In the genomic region with DNA sequence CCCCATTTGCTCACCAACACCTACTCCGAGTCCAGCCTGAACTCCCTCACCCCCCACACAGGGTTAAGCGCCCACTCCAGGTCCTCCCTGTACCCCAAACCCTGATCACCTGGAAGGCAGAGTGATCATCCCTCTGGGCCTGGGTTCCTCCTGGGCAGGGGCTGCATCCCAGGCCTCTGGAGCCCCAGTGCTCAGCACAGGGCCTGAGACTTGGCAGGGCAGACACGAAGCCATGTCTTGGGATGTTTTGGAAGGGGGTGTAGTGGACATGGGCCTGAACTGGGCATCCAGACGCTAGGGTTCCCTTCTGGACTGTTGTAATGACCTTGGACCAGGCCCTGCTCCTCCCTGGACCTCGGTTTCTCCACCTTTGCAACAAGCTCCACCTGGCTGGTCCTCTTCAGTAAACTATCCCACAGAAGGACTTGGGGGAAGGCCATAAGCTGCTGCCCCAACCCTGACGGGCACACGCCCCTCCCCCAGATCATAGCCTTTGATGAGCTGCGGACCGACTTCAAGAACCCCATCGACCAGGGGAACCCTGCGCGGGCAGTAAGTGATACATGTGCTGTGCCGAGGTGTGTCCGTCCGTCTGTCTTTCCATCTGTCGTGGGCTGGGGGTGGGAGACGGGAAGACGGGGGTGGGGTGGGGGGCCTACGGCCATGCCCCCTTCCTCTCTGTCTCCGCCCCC, we compare ENCODE assay signal across 15 cellular contexts. TPM values are rescaled to one million over a fixed set of nuclear protein-coding genes. Genes with fewer than 3 reads are reported as not detected.
DNase-seq lines count a peak whose midpoint lies in the region; FAIRE-seq and TF ChIP-seq lines count a peak whose summit lies in the region.
"Had no signal": no experiment of that assay in that cellular context is flagged by ENCODE, and none has a peak within 500 bp of the region (broad histone marks: within the 10 kb centered on the region; RNA-seq: fewer than 3 reads in every experiment).

No MANE protein-coding gene starts in this region.

- H3K79me1 ChIP-seq in H1 (ENCODE audit: low read depth, low read length) = peaks cover 4% of the 10 kb centered on the region; the same call in 1 of the 2 replicates

- no peak for TF ChIP-seq POLR2A in H1 (IDR thresholded peaks at IDR 0.05; ENCODE audit: control extremely low read depth in 1 of 2, low read depth in 2 of 2, low read length in 2 of 2)
- peak in 1 of 3 donors; percentile 30 for TF ChIP-seq POLR2A in spleen (IDR thresholded peaks at IDR 0.05)

- CTCF ChIA-PET in H1 (lab: Charles Lee; ENCODE audit: partially characterized antibody) = interaction anchor here (0.6 to 5.2 kb wide), 26 partner anchors 9 to 1433 kb away, joined by 3 to 48 read pairs (median 4); partner anchors contain the start of genes RAB1B and TMEM151A

- 50% methylated on average over 16 of the region's 20 CpGs; no CpG with 5 or more reads in 1 of the 2 experiments for WGBS in H1 (ENCODE audit: extremely low coverage in 1 of 2, insufficient coverage in 1 of 2, insufficient read length in 1 of 2, insufficient replicate concordance in 2 of 2, low coverage in 1 of 2, low lambda C conversion rate in 2 of 2, missing lambda C conversion rate in 1 of 2), 2 experiments
- WGBS in spleen, 5 donors = 25 to 53% (median 29%) methylated on average over 8 to 20 of the region's 20 CpGs
- 14 to 25% (median 23%) methylated on average over 20 of the region's 20 CpGs for WGBS in small intestine, 3 donors

- no peak overlapping the region for H2BK20ac ChIP-seq in H1 (ENCODE audit: low read length)

- H4K5ac ChIP-seq in H1 (ENCODE audit: insufficient read length, low read depth, low read length) = no peak overlapping the region

- no peak overlapping the region for H3K4me3 Mint-ChIP-seq in T-helper 2 cell treated with Interferon-gamma antibody and Interleukin-4, amounts not matched to agents 5 μg/mL and 100 μg/mL, for 36 hours
- H3K4me3 Mint-ChIP-seq: nephron progenitor cell had no signal

- H4K8ac ChIP-seq in H1 (ENCODE audit: extremely low read depth, insufficient read depth, low read length) = peak overlapping the region; percentile 71; the same call in 1 of the 2 replicates

- H3K4me3 ChIP-seq in OCI-LY3 (ENCODE audit: low read length) (no peak overlapping the region), H1 (ENCODE audit: extremely low read depth in 1 of 4, insufficient read depth in 2 of 4, low read depth in 3 of 4, low read length in 4 of 4) (no peak overlapping the region), spleen (peak overlapping the region in 1 of 8 donors; percentile 39), small intestine (ENCODE audit: low read depth in 1 of 2, low read length in 2 of 2) (no peak overlapping the region)

- no peak overlapping the region for H3K23ac ChIP-seq in H1 (ENCODE audit: insufficient read length)

- no peak overlapping the region for H2BK5ac ChIP-seq in H1 (ENCODE audit: low read depth, low read length)

- no peaks in the 10 kb centered on the region for H3K9me3 Mint-ChIP-seq in T-helper 2 cell treated with Interferon-gamma antibody and Interleukin-4, amounts not matched to agents 5 μg/mL and 100 μg/mL, for 36 hours
- H3K9me3 Mint-ChIP-seq: nephron progenitor cell had no signal

- 0 out of 2 replicates have a peak overlapping the region, but pooled peaks have one; percentile 39 for H2BK12ac ChIP-seq in H1 (ENCODE audit: low read depth, low read length)

- peaks cover 3% of the 10 kb centered on the region; the same call in 1 of the 2 replicates for H4K20me1 ChIP-seq in OCI-LY3 (ENCODE audit: insufficient read depth, low read length)
- peaks cover 9 to 26% of the 10 kb centered on the region in 2 experiments for H4K20me1 ChIP-seq in H1 (replicated peaks in 1 of 2; ENCODE audit: control insufficient read depth in 1 of 2, insufficient read depth in 2 of 2, low read length in 2 of 2)

- no peaks in the 10 kb centered on the region for H3K36me3 Mint-ChIP-seq in T-helper 2 cell treated with Interferon-gamma antibody and Interleukin-4, amounts not matched to agents 5 μg/mL and 100 μg/mL, for 36 hours (ENCODE audit: low read depth)

- H3K18ac ChIP-seq in H1 (ENCODE audit: extremely low read depth, low read length) = no peak overlapping the region

- H3K4me1 Mint-ChIP-seq in T-helper 2 cell treated with Interferon-gamma antibody and Interleukin-4, amounts not matched to agents 5 μg/mL and 100 μg/mL, for 36 hours (ENCODE audit: low read depth) = peaks cover 9% of the 10 kb centered on the region

- intact Hi-C loops in spleen (cut with DNase I; ENCODE audit: low total_unique reads) = loop anchor here (5.0 kb wide), 1 partner anchor 60 kb away; no protein-coding TSS in a partner anchor

- no peak overlapping the region for H4K91ac ChIP-seq in H1 (replicated peaks; ENCODE audit: insufficient read length, low read length)

- no peak for FAIRE-seq in H1 (lab: Jason Lieb, UNC)
- no peak for FAIRE-seq in small intestine (lab: Jason Lieb, UNC)
- FAIRE-seq: A204.1, H54 had no signal

- H3K36me3 ChIP-seq in OCI-LY3 (replicated peaks; ENCODE audit: low read depth, low read length) (peaks cover 15% of the 10 kb centered on the region), H1 (ENCODE audit: control insufficient read depth in 2 of 4, insufficient read depth in 4 of 4, low read length in 3 of 4) (peaks cover 0 to 2% (median 0%) of the 10 kb centered on the region in 4 experiments; a peak in 1 of 8 replicates), spleen (peaks cover 0 to 30% (median 6%) of the 10 kb centered on the region in 6 donors), small intestine (ENCODE audit: control insufficient read depth in 2 of 2, insufficient read depth in 2 of 2, low read length in 2 of 2) (no peaks in the 10 kb centered on the region)

- no peak for DNase-seq in T-helper 2 cell treated with Interferon-gamma antibody and Interleukin-4, amounts not matched to agents 5 μg/mL and 100 μg/mL, for 36 hours (ENCODE audit: low spot score)
- DNase-seq in T-helper 2 cell (no peak), H1 (ENCODE audit: low read depth in 1 of 2, low spot score in 2 of 2) (no peak), spleen (peak; percentile 76), small intestine (no peak), UCSD-AML1 (lab: John Stamatoyannopoulos, UW; ENCODE audit: unreplicated experiment) (no peak), NCI-H69 (lab: John Stamatoyannopoulos, UW) (no peak)

- H3K4me2 ChIP-seq in OCI-LY3 (ENCODE audit: low read length) (0 out of 2 replicates have a peak overlapping the region, but pooled peaks have one; percentile 9), H1 (ENCODE audit: insufficient read depth in 1 of 2, low read depth in 2 of 2, low read length in 2 of 2) (peak overlapping the region in 1 of 2 experiments; percentile 53; a peak in 2 of 4 replicates)

- POLR2A ChIA-PET in H1 (lab: Charles Lee; ENCODE audit: partially characterized antibody) = interaction anchor here (0.7 to 7.9 kb wide), 12 partner anchors 8 to 82 kb away, joined by 3 to 125 read pairs (median 4); partner anchors contain the start of genes B4GAT1, BRMS1, RAB1B and TMEM151A

- H3K27me3 ChIP-seq in OCI-LY3 (ENCODE audit: low read depth, low read length) = no peaks in the 10 kb centered on the region
- H3K27me3 ChIP-seq in H1 (replicated peaks in 1 of 4; ENCODE audit: control insufficient read depth in 3 of 4, extremely low read depth in 1 of 4, insufficient read depth in 3 of 4, low read length in 3 of 4) = peaks cover 0 to 4% (median under 1%) of the 10 kb centered on the region in 4 experiments; a peak in 2 of 7 replicates
- peaks cover 0 to 17% (median 0%) of the 10 kb centered on the region in 7 donors for H3K27me3 ChIP-seq in spleen (replicated peaks in 1 of 7)
- no peaks in the 10 kb centered on the region for H3K27me3 ChIP-seq in small intestine (ENCODE audit: control insufficient read depth in 2 of 2, insufficient read depth in 2 of 2, low read length in 2 of 2)

- H3K4me1 ChIP-seq in OCI-LY3 (ENCODE audit: low read length) (peaks cover 37% of the 10 kb centered on the region), H1 (replicated peaks in 1 of 4; ENCODE audit: control insufficient read depth in 3 of 4, insufficient read depth in 4 of 4, low read length in 3 of 4) (peaks cover 0 to 17% (median 13%) of the 10 kb centered on the region in 4 experiments; a peak in 5 of 7 replicates), spleen (peaks cover 10 to 69% (median 30%) of the 10 kb centered on the region in 6 donors), small intestine (ENCODE audit: control insufficient read depth in 2 of 2, insufficient read depth in 1 of 2, low read depth in 1 of 2, low read length in 1 of 2) (peaks cover 0 to 1% of the 10 kb centered on the region in 2 donors)

- H3K4ac ChIP-seq in H1 (replicated peaks; ENCODE audit: insufficient read length, low read depth, low read length) = no peak overlapping the region

- H3K27ac ChIP-seq in OCI-LY3 (ENCODE audit: low read length) (no peak overlapping the region), H1 (ENCODE audit: low read depth, low read length) (no peak overlapping the region), spleen (peak overlapping the region in 2 of 8 donors; percentile 53 to 61), small intestine (ENCODE audit: low read depth in 1 of 2, low read length in 1 of 2) (no peak overlapping the region)

- no peak overlapping the region for H3K56ac ChIP-seq in H1 (replicated peaks; ENCODE audit: insufficient read length, low read depth, low read length)

- H2AFZ ChIP-seq in OCI-LY3 (ENCODE audit: low read depth, low read length) (no peak overlapping the region), H1 (ENCODE audit: low read length) (no peak overlapping the region)

- H2AK5ac ChIP-seq in H1 (ENCODE audit: low read depth, low read length) = no peak overlapping the region; the same call in 1 of the 2 replicates

- peaks cover 10% of the 10 kb centered on the region for H3K27me3 Mint-ChIP-seq in T-helper 2 cell treated with Interferon-gamma antibody and Interleukin-4, amounts not matched to agents 5 μg/mL and 100 μg/mL, for 36 hours (ENCODE audit: low read depth)

- TF ChIP-seq CTCF in OCI-LY3 (IDR thresholded peaks at IDR 0.05; ENCODE audit: low read depth, low read length) = no peak
- no peak for TF ChIP-seq CTCF in H1 (IDR thresholded peaks at IDR 0.05; ENCODE audit: control extremely low read depth in 1 of 3, insufficient read depth in 1 of 3, low read depth in 1 of 3, low read length in 3 of 3)
- TF ChIP-seq CTCF in spleen (IDR thresholded peaks at IDR 0.05 in 8 of 11, conservative IDR thresholded peaks at IDR 0.05 in 3 of 11) = no peak

- no peak for TF ChIP-seq EP300 in H1 (IDR thresholded peaks at IDR 0.05; ENCODE audit: borderline replicate concordance in 1 of 2, low read depth in 2 of 2, low read length in 2 of 2)

- H3K79me2 ChIP-seq in OCI-LY3 (ENCODE audit: low read length) (no peaks in the 10 kb centered on the region), H1 (ENCODE audit: control insufficient read depth in 1 of 2, insufficient read depth in 2 of 2, low read length in 2 of 2) (no peaks in the 10 kb centered on the region)

- H3K9ac ChIP-seq in OCI-LY3 (ENCODE audit: low read length) (no peak overlapping the region), H1 (replicated peaks in 1 of 4; ENCODE audit: extremely low read depth in 1 of 4, low read depth in 3 of 4, low read length in 3 of 4) (no peak overlapping the region; a peak in 1 of 7 replicates)

- H3K14ac ChIP-seq in H1 (ENCODE audit: insufficient read length) = no peak overlapping the region

- no peak overlapping the region for H2BK120ac ChIP-seq in H1 (replicated peaks; ENCODE audit: low read depth, low read length)

- no peak for TF ChIP-seq RAD21 in H1 (IDR thresholded peaks at IDR 0.05 in 1 of 2, conservative IDR thresholded peaks at IDR 0.05 in 1 of 2; ENCODE audit: low read depth in 2 of 2, low read length in 2 of 2)

- H3K23me2 ChIP-seq in H1 (ENCODE audit: low read depth, low read length) = peaks cover 4% of the 10 kb centered on the region; the same call in 1 of the 2 replicates

- no peak overlapping the region for H2BK15ac ChIP-seq in H1 (ENCODE audit: low read length)

- no peaks in the 10 kb centered on the region for H3K9me3 ChIP-seq in OCI-LY3 (ENCODE audit: insufficient read depth, low read length)
- no peaks in the 10 kb centered on the region for H3K9me3 ChIP-seq in H1 (ENCODE audit: insufficient read depth in 2 of 2, low read depth in 1 of 2, low read length in 1 of 2)
- no peaks in the 10 kb centered on the region for H3K9me3 ChIP-seq in spleen
- H3K9me3 ChIP-seq in small intestine (ENCODE audit: control insufficient read depth, low read depth) = no peaks in the 10 kb centered on the region

- peak overlapping the region; percentile 54 for H3K27ac Mint-ChIP-seq in T-helper 2 cell treated with Interferon-gamma antibody and Interleukin-4, amounts not matched to agents 5 μg/mL and 100 μg/mL, for 36 hours
- H3K27ac Mint-ChIP-seq: nephron progenitor cell had no signal

RNA-seq across cellular contexts. Expression of gene CNIH2, which starts 3.9 kb away (rescaled TPM):
- 15.8 and 17.0 TPM in 2 replicates for total RNA-seq in H1 (2021; fragmentation: NEBNext Ultra II Directional; extraction: Animal tissue kit (Norgen Biotek cat#: 25700))
- 11.6 and 12.5 TPM in 2 replicates for polyA plus RNA-seq in H1 (2011; rRNA removed)
- polyA plus RNA-seq in H1 (2011; cell fraction: cytosol; rRNA removed) = 5.5 TPM
- polyA plus RNA-seq in H1 (2011; cell fraction: nucleus; rRNA removed) = 13.1 TPM
- polyA plus RNA-seq in H1 (2012, experiment 1 of 2) = 11.7 to 18.1 TPM (median 16.2 TPM) in 4 replicates
- polyA plus RNA-seq in H1 (2012, experiment 2 of 2) = 12.4 TPM
- 12.7 TPM for polyA plus RNA-seq in H1 (2013, experiment 1 of 2)
- 13.4 TPM for polyA plus RNA-seq in H1 (2013, experiment 2 of 2)
- 8.5 and 9.1 TPM in 2 replicates for polyA minus RNA-seq in H1 (2011; rRNA and poly(A)+ RNA removed)
- 11.6 TPM for polyA minus RNA-seq in H1 (2011; cell fraction: cytosol; rRNA and poly(A)+ RNA removed)
- polyA minus RNA-seq in H1 (2011; cell fraction: nucleus; rRNA and poly(A)+ RNA removed) = 5.0 TPM
- total RNA-seq in spleen = 1 to 10 TPM in 3 of 7 donors, under 1 TPM in 2, not detected in 2; 0.40 to 1.9 (median 1.3) TPM
- under 1 TPM; 0.20 to 0.57 (median 0.26) TPM for polyA plus RNA-seq in spleen
- 1 to 10 TPM in 1 of 3 donors, under 1 TPM in 2; 0.81 to 1.1 (median 0.89) TPM for polyA plus RNA-seq in small intestine

RNA-seq across cellular contexts. Expression of gene YIF1A, which starts 7.0 kb away (rescaled TPM):
- 70.1 and 75.9 TPM in 2 replicates for total RNA-seq in H1 (2021; fragmentation: NEBNext Ultra II Directional; extraction: Animal tissue kit (Norgen Biotek cat#: 25700))
- polyA plus RNA-seq in H1 (2011; rRNA removed) (178 and 248 TPM in 2 replicates), spleen (10 to 100 TPM; 48.3 to 60.1 (median 49.3) TPM), small intestine (100 to 1,000 TPM; 127 to 144 (median 143) TPM)
- 106 TPM for polyA plus RNA-seq in H1 (2011; cell fraction: cytosol; rRNA removed)
- 184 TPM for polyA plus RNA-seq in H1 (2011; cell fraction: nucleus; rRNA removed)
- 50.7 to 118 TPM (median 101 TPM) in 4 replicates for polyA plus RNA-seq in H1 (2012, experiment 1 of 2)
- polyA plus RNA-seq in H1 (2012, experiment 2 of 2) = 274 TPM
- 179 TPM for polyA plus RNA-seq in H1 (2013, experiment 1 of 2)
- 193 TPM for polyA plus RNA-seq in H1 (2013, experiment 2 of 2)
- polyA minus RNA-seq in H1 (2011; rRNA and poly(A)+ RNA removed) = 96.9 and 101 TPM in 2 replicates
- 80.4 TPM for polyA minus RNA-seq in H1 (2011; cell fraction: cytosol; rRNA and poly(A)+ RNA removed)
- polyA minus RNA-seq in H1 (2011; cell fraction: nucleus; rRNA and poly(A)+ RNA removed) = 42.2 TPM
- total RNA-seq in spleen = 10 to 100 TPM; 34.7 to 50.4 (median 40.4) TPM

RNA-seq across cellular contexts. Expression of gene TMEM151A, which starts 9.8 kb away (rescaled TPM):
- 2.4 and 3.2 TPM in 2 replicates for total RNA-seq in H1 (2021; fragmentation: NEBNext Ultra II Directional; extraction: Animal tissue kit (Norgen Biotek cat#: 25700))
- polyA plus RNA-seq in H1 (2011; rRNA removed) = 3.2 and 4.5 TPM in 2 replicates
- polyA plus RNA-seq in H1 (2011; cell fraction: cytosol; rRNA removed) = 2.2 TPM
- 2.4 TPM for polyA plus RNA-seq in H1 (2011; cell fraction: nucleus; rRNA removed)
- polyA plus RNA-seq in H1 (2012, experiment 1 of 2) = 0.87 to 2.5 TPM (median 2.1 TPM) in 4 replicates
- 2.3 TPM for polyA plus RNA-seq in H1 (2012, experiment 2 of 2)
- polyA plus RNA-seq in H1 (2013, experiment 1 of 2) = 3.7 TPM
- polyA plus RNA-seq in H1 (2013, experiment 2 of 2) = 4.0 TPM
- polyA minus RNA-seq in H1 (2011; rRNA and poly(A)+ RNA removed) = 0.56 and 1.3 TPM in 2 replicates
- 1.8 TPM for polyA minus RNA-seq in H1 (2011; cell fraction: cytosol; rRNA and poly(A)+ RNA removed)
- 2.8 TPM for polyA minus RNA-seq in H1 (2011; cell fraction: nucleus; rRNA and poly(A)+ RNA removed)
- under 1 TPM in 1 of 7 donors, not detected in 6; 0.34 TPM for total RNA-seq in spleen
- polyA plus RNA-seq in spleen = under 1 TPM in 2 of 3 donors, not detected in 1; 0.02 TPM
- under 1 TPM in 2 of 3 donors, not detected in 1; 0.54 to 0.91 TPM for polyA plus RNA-seq in small intestine
- total RNA-seq: activated CD8-positive, alpha-beta memory T cell treated with anti-CD3 and anti-CD28 coated beads for 36 hours; MCF 10A; T-helper 1 cell treated with Interleukin-12 subunit alpha and Interleukin-12 subunit beta and Interleukin-4 antibody, amounts not matched to agents 30 ng/mL and 1 ng/mL, for 36 hours; ureter had no signal

RNA-seq across cellular contexts. Expression of gene RAB1B, which starts 13.5 kb away (rescaled TPM):
- total RNA-seq in H1 (2021; fragmentation: NEBNext Ultra II Directional; extraction: Animal tissue kit (Norgen Biotek cat#: 25700)) = 100 and 106 TPM in 2 replicates
- polyA plus RNA-seq in H1 (2011; rRNA removed) (217 and 306 TPM in 2 replicates), spleen (100 to 1,000 TPM in 1 of 3 donors, 10 to 100 TPM in 2; 66.8 to 150 (median 77.0) TPM), small intestine (100 to 1,000 TPM; 176 to 205 (median 182) TPM)
- polyA plus RNA-seq in H1 (2011; cell fraction: cytosol; rRNA removed) = 154 TPM
- polyA plus RNA-seq in H1 (2011; cell fraction: nucleus; rRNA removed) = 150 TPM
- polyA plus RNA-seq in H1 (2012, experiment 1 of 2) = 83.5 to 116 TPM (median 115 TPM) in 4 replicates
- 130 TPM for polyA plus RNA-seq in H1 (2012, experiment 2 of 2)
- 89.8 TPM for polyA plus RNA-seq in H1 (2013, experiment 1 of 2)
- 91.6 TPM for polyA plus RNA-seq in H1 (2013, experiment 2 of 2)
- 110 and 111 TPM in 2 replicates for polyA minus RNA-seq in H1 (2011; rRNA and poly(A)+ RNA removed)
- polyA minus RNA-seq in H1 (2011; cell fraction: cytosol; rRNA and poly(A)+ RNA removed) = 81.3 TPM
- 39.8 TPM for polyA minus RNA-seq in H1 (2011; cell fraction: nucleus; rRNA and poly(A)+ RNA removed)
- 100 to 1,000 TPM; 101 to 130 (median 123) TPM for total RNA-seq in spleen

RNA-seq across cellular contexts. Expression of gene KLC2, which starts 24.4 kb away (rescaled TPM):
- total RNA-seq in H1 (2021; fragmentation: NEBNext Ultra II Directional; extraction: Animal tissue kit (Norgen Biotek cat#: 25700)) = 41.8 and 42.5 TPM in 2 replicates
- polyA plus RNA-seq in H1 (2011; rRNA removed) = 17.3 and 28.6 TPM in 2 replicates
- 20.5 TPM for polyA plus RNA-seq in H1 (2011; cell fraction: cytosol; rRNA removed)
- 71.8 TPM for polyA plus RNA-seq in H1 (2011; cell fraction: nucleus; rRNA removed)
- polyA plus RNA-seq in H1 (2012, experiment 1 of 2) = 31.1 to 40.5 TPM (median 38.8 TPM) in 4 replicates
- polyA plus RNA-seq in H1 (2012, experiment 2 of 2) = 28.5 TPM
- 25.6 TPM for polyA plus RNA-seq in H1 (2013, experiment 1 of 2)
- 23.0 TPM for polyA plus RNA-seq in H1 (2013, experiment 2 of 2)
- polyA minus RNA-seq in H1 (2011; rRNA and poly(A)+ RNA removed) = 13.9 and 27.0 TPM in 2 replicates
- 20.8 TPM for polyA minus RNA-seq in H1 (2011; cell fraction: cytosol; rRNA and poly(A)+ RNA removed)
- 25.4 TPM for polyA minus RNA-seq in H1 (2011; cell fraction: nucleus; rRNA and poly(A)+ RNA removed)
- total RNA-seq in spleen = 10 to 100 TPM in 6 of 7 donors, 1 to 10 TPM in 1; 8.8 to 30.8 (median 18.3) TPM
- polyA plus RNA-seq in spleen = 10 to 100 TPM in 1 of 3 donors, 1 to 10 TPM in 2; 5.5 to 19.5 (median 7.8) TPM
- 10 to 100 TPM in 1 of 3 donors, 1 to 10 TPM in 2; 8.4 to 19.3 (median 9.8) TPM for polyA plus RNA-seq in small intestine
